In the genomic region with DNA sequence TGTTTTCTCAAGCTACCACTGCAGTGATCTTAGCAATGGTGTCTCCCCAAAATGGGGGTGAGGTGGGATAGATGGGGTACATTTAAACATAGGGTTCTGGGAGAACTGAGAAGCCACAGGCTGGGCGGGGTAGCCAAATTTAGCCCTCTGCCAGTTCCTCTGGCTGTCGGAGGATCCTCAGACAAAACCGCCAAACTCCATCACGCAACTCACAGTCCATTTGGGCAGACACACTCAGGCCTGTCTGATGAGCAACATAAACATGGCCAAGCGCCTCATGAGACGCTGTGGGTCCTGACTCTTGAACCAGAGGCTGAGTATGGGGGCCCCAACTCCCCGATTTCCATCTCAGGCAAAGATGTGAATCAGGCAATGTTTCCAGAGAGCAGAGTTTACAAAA, we compare ENCODE assay signal across 28 cellular contexts.
"Had no signal": no experiment of that assay in that cellular context is flagged by ENCODE, and none has a peak within 500 bp of the region (broad histone marks: within the 10 kb centered on the region; RNA-seq: fewer than 3 reads in every experiment).

No MANE protein-coding gene starts in this region.

- H3K9me3 Mint-ChIP-seq: activated CD4-positive, alpha-beta T cell treated with anti-CD3 and anti-CD28 coated beads, Interleukin-2, amount 10 ng/mL, durations not matched to agents 24 days and 14 days; activated CD8-positive, alpha-beta T cell treated with anti-CD3 and anti-CD28 coated beads for 36 hours; activated naive CD4-positive, alpha-beta T cell treated with anti-CD3 and anti-CD28 coated beads, Interleukin-2, amount 50 U/mL, for 24 hours; activated naive CD8-positive, alpha-beta T cell treated with anti-CD3 and anti-CD28 coated beads, Interleukin-2, amount 10 ng/mL, durations not matched to agents 7 days and 5 days; activated T-cell treated with anti-CD3 and anti-CD28 coated beads, Interleukin-2, amount 50 U/mL, for 72 hours; activated T-helper 17 cell treated with anti-CD3 and anti-CD28 coated beads, Interleukin-2, amount 50 U/mL, for 72 hours; central memory CD8-positive, alpha-beta T cell had no signal

- H3K27me3 Mint-ChIP-seq: activated naive CD8-positive, alpha-beta T cell treated with anti-CD3 and anti-CD28 coated beads, Interleukin-2, amount 10 ng/mL, durations not matched to agents 7 days and 5 days had no signal

- H3K4me1 Mint-ChIP-seq: activated CD4-positive, alpha-beta T cell treated with anti-CD3 and anti-CD28 coated beads, Interleukin-2, amount 10 ng/mL, durations not matched to agents 24 days and 14 days; activated naive CD4-positive, alpha-beta T cell treated with anti-CD3 and anti-CD28 coated beads, Interleukin-2, amount 50 U/mL, for 24 hours; activated naive CD8-positive, alpha-beta T cell treated with anti-CD3 and anti-CD28 coated beads, Interleukin-2, amount 10 ng/mL, durations not matched to agents 7 days and 5 days; activated T-helper 17 cell treated with anti-CD3 and anti-CD28 coated beads, Interleukin-2, amount 50 U/mL, for 72 hours; central memory CD8-positive, alpha-beta T cell; T-cell had no signal

- H3K27ac Mint-ChIP-seq: activated CD4-positive, alpha-beta T cell treated with anti-CD3 and anti-CD28 coated beads, Interleukin-2, amount 10 ng/mL, durations not matched to agents 24 days and 14 days; activated CD8-positive, alpha-beta T cell treated with anti-CD3 and anti-CD28 coated beads for 36 hours; activated naive CD4-positive, alpha-beta T cell treated with anti-CD3 and anti-CD28 coated beads, Interleukin-2, amount 50 U/mL, for 24 hours; activated naive CD8-positive, alpha-beta T cell treated with anti-CD3 and anti-CD28 coated beads, Interleukin-2, amount 10 ng/mL, durations not matched to agents 7 days and 5 days; activated T-cell treated with anti-CD3 and anti-CD28 coated beads, Interleukin-2, amount 50 U/mL, for 72 hours; activated T-helper 17 cell treated with anti-CD3 and anti-CD28 coated beads, Interleukin-2, amount 50 U/mL, for 72 hours; T-cell; T-helper 17 cell had no signal

- H3K36me3 Mint-ChIP-seq: activated naive CD4-positive, alpha-beta T cell treated with anti-CD3 and anti-CD28 coated beads, Interleukin-2, amount 50 U/mL, for 24 hours; activated naive CD8-positive, alpha-beta T cell treated with anti-CD3 and anti-CD28 coated beads, Interleukin-2, amount 10 ng/mL, durations not matched to agents 7 days and 5 days; T-cell had no signal

- DNase-seq: activated CD4-positive, alpha-beta T cell treated with anti-CD3 and anti-CD28 coated beads, Interleukin-2, amount 10 ng/mL, durations not matched to agents 24 days and 14 days; activated CD4-positive, alpha-beta T cell treated with anti-CD3 and anti-CD28 coated beads, Interleukin-2, amount 50 U/mL, for 4 hours; activated CD4-positive, CD25-positive, alpha-beta regulatory T cell; activated CD8-positive, alpha-beta T cell treated with anti-CD3 and anti-CD28 coated beads for 36 hours; activated effector memory CD4-positive, alpha-beta T cell treated with anti-CD3 and anti-CD28 coated beads, Interleukin-2, amount 50 U/mL, for 16 hours; activated naive CD4-positive, alpha-beta T cell treated with Interleukin-2 at 50 U/mL for 16 hours; activated naive CD8-positive, alpha-beta T cell treated with anti-CD3 and anti-CD28 coated beads, Interleukin-2, amount 10 ng/mL, durations not matched to agents 7 days and 5 days; activated T-cell treated with anti-CD3 and anti-CD28 coated beads, Interleukin-2, amount 50 U/mL, for 1 hour; activated T-cell treated with anti-CD3 and anti-CD28 coated beads, Interleukin-2, amount 50 U/mL, for 72 hours; amygdala; IMR-90; NCI-H1105; NCI-H1417 treated with DMSO at 0.1 percent for 48 hours; NCI-H187 treated with DMSO at 0.1 percent for 48 hours; NCI-H2081 treated with DMSO at 0.1 percent for 48 hours; NCI-H345; NCI-H524 treated with DMSO at 0.1 percent for 48 hours; NCI-H748 treated with DMSO at 0.1 percent for 48 hours; NK-92 treated with Interleukin-12 subunit alpha and Interleukin-12 subunit beta, amount 100 ng/mL, for 24 hours; PC-9; SIG-M5; T-cell; T-helper 17 cell; T-helper 9 cell; WERI-Rb-1 had no signal

- H3K4me3 Mint-ChIP-seq: activated CD4-positive, alpha-beta T cell treated with anti-CD3 and anti-CD28 coated beads, Interleukin-2, amount 10 ng/mL, durations not matched to agents 24 days and 14 days; activated CD8-positive, alpha-beta T cell treated with anti-CD3 and anti-CD28 coated beads for 36 hours; activated naive CD4-positive, alpha-beta T cell treated with anti-CD3 and anti-CD28 coated beads, Interleukin-2, amount 50 U/mL, for 24 hours; activated naive CD8-positive, alpha-beta T cell treated with anti-CD3 and anti-CD28 coated beads, Interleukin-2, amount 10 ng/mL, durations not matched to agents 7 days and 5 days; activated T-cell treated with anti-CD3 and anti-CD28 coated beads, Interleukin-2, amount 50 U/mL, for 72 hours; activated T-helper 17 cell treated with anti-CD3 and anti-CD28 coated beads, Interleukin-2, amount 50 U/mL, for 72 hours; central memory CD8-positive, alpha-beta T cell; T-cell; T-helper 17 cell had no signal
